ENCODE assay signal across 1 cellular context in genomic region chr10:97664282-97664850, GRCh38.
A peak's percentile ranks its signal among the peaks of the same experiment; 100 is the strongest.
TF ChIP-seq lines count a peak whose summit lies in the region.

No MANE protein-coding gene starts in this region.

TF ChIP-seq in K562, 482 proteins besides CTCF, POLR2A, EP300 and RAD21 (continues in another document):
- TF ChIP-seq U2AF2 (optimal IDR thresholded peaks at IDR 0.05; ENCODE audit: low read depth, low read length) = no peak
- TF ChIP-seq RFX5 (IDR thresholded peaks at IDR 0.05; ENCODE audit: low read depth, low read length) = no peak
- no peak for TF ChIP-seq SMAD3 (CRISPR knock-in tag; conservative IDR thresholded peaks at IDR 0.05)
- TF ChIP-seq HDAC8 (tag; IDR thresholded peaks at IDR 0.05) = no peak
- TF ChIP-seq AFF4 (CRISPR knock-in tag; IDR thresholded peaks at IDR 0.05) = no peak
- TF ChIP-seq, protein P1, sequence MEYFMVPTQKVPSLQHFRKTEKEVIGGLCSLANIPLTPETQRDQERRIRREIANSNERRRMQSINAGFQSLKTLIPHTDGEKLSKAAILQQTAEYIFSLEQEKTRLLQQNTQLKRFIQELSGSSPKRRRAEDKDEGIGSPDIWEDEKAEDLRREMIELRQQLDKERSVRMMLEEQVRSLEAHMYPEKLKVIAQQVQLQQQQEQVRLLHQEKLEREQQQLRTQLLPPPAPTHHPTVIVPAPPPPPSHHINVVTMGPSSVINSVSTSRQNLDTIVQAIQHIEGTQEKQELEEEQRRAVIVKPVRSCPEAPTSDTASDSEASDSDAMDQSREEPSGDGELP (CRISPR knock-in tag; IDR thresholded peaks at IDR 0.05; ENCODE audit: borderline replicate concordance) = peak; percentile 57; the same call in 1 of the 2 replicates
- TF ChIP-seq, protein P2, sequence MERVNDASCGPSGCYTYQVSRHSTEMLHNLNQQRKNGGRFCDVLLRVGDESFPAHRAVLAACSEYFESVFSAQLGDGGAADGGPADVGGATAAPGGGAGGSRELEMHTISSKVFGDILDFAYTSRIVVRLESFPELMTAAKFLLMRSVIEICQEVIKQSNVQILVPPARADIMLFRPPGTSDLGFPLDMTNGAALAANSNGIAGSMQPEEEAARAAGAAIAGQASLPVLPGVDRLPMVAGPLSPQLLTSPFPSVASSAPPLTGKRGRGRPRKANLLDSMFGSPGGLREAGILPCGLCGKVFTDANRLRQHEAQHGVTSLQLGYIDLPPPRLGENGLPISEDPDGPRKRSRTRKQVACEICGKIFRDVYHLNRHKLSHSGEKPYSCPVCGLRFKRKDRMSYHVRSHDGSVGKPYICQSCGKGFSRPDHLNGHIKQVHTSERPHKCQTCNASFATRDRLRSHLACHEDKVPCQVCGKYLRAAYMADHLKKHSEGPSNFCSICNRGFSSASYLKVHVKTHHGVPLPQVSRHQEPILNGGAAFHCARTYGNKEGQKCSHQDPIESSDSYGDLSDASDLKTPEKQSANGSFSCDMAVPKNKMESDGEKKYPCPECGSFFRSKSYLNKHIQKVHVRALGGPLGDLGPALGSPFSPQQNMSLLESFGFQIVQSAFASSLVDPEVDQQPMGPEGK (CRISPR knock-in tag; IDR thresholded peaks at IDR 0.05; ENCODE audit: borderline replicate concordance) = no peak
- TF ChIP-seq, protein P3, sequence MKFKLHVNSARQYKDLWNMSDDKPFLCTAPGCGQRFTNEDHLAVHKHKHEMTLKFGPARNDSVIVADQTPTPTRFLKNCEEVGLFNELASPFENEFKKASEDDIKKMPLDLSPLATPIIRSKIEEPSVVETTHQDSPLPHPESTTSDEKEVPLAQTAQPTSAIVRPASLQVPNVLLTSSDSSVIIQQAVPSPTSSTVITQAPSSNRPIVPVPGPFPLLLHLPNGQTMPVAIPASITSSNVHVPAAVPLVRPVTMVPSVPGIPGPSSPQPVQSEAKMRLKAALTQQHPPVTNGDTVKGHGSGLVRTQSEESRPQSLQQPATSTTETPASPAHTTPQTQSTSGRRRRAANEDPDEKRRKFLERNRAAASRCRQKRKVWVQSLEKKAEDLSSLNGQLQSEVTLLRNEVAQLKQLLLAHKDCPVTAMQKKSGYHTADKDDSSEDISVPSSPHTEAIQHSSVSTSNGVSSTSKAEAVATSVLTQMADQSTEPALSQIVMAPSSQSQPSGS (CRISPR knock-in tag; IDR thresholded peaks at IDR 0.05) = no peak
- peak; percentile 32 to 79; a peak in 2 of 4 replicates for TF ChIP-seq ARNT (IDR thresholded peaks at IDR 0.05)
- TF ChIP-seq ZBTB2 (IDR thresholded peaks at IDR 0.05) = peak; percentile 53; the same call in 1 of the 2 replicates
- TF ChIP-seq, protein P4, sequence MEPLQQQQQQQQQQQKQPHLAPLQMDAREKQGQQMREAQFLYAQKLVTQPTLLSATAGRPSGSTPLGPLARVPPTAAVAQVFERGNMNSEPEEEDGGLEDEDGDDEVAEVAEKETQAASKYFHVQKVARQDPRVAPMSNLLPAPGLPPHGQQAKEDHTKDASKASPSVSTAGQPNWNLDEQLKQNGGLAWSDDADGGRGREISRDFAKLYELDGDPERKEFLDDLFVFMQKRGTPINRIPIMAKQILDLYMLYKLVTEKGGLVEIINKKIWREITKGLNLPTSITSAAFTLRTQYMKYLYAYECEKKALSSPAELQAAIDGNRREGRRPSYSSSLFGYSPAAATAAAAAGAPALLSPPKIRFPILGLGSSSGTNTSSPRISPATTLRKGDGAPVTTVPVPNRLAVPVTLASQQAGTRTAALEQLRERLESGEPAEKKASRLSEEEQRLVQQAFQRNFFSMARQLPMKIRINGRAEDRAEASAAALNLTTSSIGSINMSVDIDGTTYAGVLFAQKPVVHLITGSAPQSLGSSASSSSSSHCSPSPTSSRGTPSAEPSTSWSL (CRISPR knock-in tag; IDR thresholded peaks at IDR 0.05; ENCODE audit: borderline replicate concordance) = no peak
- TF ChIP-seq SAP30 (IDR thresholded peaks at IDR 0.05; ENCODE audit: borderline replicate concordance, insufficient read depth, low read depth, low read length, poor library complexity, severe bottlenecking) = no peak
- TF ChIP-seq, protein P5, sequence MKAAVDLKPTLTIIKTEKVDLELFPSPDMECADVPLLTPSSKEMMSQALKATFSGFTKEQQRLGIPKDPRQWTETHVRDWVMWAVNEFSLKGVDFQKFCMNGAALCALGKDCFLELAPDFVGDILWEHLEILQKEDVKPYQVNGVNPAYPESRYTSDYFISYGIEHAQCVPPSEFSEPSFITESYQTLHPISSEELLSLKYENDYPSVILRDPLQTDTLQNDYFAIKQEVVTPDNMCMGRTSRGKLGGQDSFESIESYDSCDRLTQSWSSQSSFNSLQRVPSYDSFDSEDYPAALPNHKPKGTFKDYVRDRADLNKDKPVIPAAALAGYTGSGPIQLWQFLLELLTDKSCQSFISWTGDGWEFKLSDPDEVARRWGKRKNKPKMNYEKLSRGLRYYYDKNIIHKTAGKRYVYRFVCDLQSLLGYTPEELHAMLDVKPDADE (conservative IDR thresholded peaks at IDR 0.05; ENCODE audit: control insufficient read depth, low read depth, low read length) = no peak
- no peak for TF ChIP-seq ZNF121 (CRISPR knock-in tag; conservative IDR thresholded peaks at IDR 0.05)
- TF ChIP-seq, protein P6, sequence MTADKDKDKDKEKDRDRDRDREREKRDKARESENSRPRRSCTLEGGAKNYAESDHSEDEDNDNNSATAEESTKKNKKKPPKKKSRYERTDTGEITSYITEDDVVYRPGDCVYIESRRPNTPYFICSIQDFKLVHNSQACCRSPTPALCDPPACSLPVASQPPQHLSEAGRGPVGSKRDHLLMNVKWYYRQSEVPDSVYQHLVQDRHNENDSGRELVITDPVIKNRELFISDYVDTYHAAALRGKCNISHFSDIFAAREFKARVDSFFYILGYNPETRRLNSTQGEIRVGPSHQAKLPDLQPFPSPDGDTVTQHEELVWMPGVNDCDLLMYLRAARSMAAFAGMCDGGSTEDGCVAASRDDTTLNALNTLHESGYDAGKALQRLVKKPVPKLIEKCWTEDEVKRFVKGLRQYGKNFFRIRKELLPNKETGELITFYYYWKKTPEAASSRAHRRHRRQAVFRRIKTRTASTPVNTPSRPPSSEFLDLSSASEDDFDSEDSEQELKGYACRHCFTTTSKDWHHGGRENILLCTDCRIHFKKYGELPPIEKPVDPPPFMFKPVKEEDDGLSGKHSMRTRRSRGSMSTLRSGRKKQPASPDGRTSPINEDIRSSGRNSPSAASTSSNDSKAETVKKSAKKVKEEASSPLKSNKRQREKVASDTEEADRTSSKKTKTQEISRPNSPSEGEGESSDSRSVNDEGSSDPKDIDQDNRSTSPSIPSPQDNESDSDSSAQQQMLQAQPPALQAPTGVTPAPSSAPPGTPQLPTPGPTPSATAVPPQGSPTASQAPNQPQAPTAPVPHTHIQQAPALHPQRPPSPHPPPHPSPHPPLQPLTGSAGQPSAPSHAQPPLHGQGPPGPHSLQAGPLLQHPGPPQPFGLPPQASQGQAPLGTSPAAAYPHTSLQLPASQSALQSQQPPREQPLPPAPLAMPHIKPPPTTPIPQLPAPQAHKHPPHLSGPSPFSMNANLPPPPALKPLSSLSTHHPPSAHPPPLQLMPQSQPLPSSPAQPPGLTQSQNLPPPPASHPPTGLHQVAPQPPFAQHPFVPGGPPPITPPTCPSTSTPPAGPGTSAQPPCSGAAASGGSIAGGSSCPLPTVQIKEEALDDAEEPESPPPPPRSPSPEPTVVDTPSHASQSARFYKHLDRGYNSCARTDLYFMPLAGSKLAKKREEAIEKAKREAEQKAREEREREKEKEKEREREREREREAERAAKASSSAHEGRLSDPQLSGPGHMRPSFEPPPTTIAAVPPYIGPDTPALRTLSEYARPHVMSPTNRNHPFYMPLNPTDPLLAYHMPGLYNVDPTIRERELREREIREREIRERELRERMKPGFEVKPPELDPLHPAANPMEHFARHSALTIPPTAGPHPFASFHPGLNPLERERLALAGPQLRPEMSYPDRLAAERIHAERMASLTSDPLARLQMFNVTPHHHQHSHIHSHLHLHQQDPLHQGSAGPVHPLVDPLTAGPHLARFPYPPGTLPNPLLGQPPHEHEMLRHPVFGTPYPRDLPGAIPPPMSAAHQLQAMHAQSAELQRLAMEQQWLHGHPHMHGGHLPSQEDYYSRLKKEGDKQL (CRISPR knock-in tag; IDR thresholded peaks at IDR 0.05; ENCODE audit: borderline replicate concordance) = no peak
- no peak for TF ChIP-seq ESRRB (CRISPR knock-in tag; IDR thresholded peaks at IDR 0.05; ENCODE audit: borderline replicate concordance)
- no peak for TF ChIP-seq SRSF7 (optimal IDR thresholded peaks at IDR 0.05; ENCODE audit: low read depth, low read length)
- 0 out of 2 replicates have a peak, but pooled peaks have one; percentile 45 for TF ChIP-seq ZNF644 (tag; IDR thresholded peaks at IDR 0.05; ENCODE audit: low read depth)
- no peak for TF ChIP-seq KAT2B (IDR thresholded peaks at IDR 0.05; ENCODE audit: low read depth, low read length)
- no peak for TF ChIP-seq CHD2 (IDR thresholded peaks at IDR 0.05; ENCODE audit: low read depth, low read length)
- TF ChIP-seq PREB (CRISPR knock-in tag; IDR thresholded peaks at IDR 0.05) = no peak
- TF ChIP-seq, protein P7, sequence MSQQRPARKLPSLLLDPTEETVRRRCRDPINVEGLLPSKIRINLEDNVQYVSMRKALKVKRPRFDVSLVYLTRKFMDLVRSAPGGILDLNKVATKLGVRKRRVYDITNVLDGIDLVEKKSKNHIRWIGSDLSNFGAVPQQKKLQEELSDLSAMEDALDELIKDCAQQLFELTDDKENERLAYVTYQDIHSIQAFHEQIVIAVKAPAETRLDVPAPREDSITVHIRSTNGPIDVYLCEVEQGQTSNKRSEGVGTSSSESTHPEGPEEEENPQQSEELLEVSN (IDR thresholded peaks at IDR 0.05; ENCODE audit: borderline replicate concordance in 1 of 2, extremely low read depth in 1 of 2, insufficient read depth in 1 of 2, insufficient read length in 1 of 2, low read depth in 1 of 2, low read length in 1 of 2, poor library complexity in 1 of 2, severe bottlenecking in 1 of 2) = no peak
- TF ChIP-seq USF2 (CRISPR knock-in tag; IDR thresholded peaks at IDR 0.05) = no peak
- TF ChIP-seq CREBBP (IDR thresholded peaks at IDR 0.05; ENCODE audit: low read depth, low read length) = no peak
- TF ChIP-seq MTA2 (IDR thresholded peaks at IDR 0.05; ENCODE audit: low read depth) = peak; percentile 86
- no peak for TF ChIP-seq MITF (IDR thresholded peaks at IDR 0.05)
- TF ChIP-seq ZFP1 (CRISPR knock-in tag; IDR thresholded peaks at IDR 0.05) = no peak
- TF ChIP-seq PURB (CRISPR knock-in tag; IDR thresholded peaks at IDR 0.05; ENCODE audit: low read depth) = no peak
- TF ChIP-seq BACH1 (tag; IDR thresholded peaks at IDR 0.05) = no peak
- TF ChIP-seq SMARCE1 (IDR thresholded peaks at IDR 0.05) = peak; percentile 93
- TF ChIP-seq, protein P8, sequence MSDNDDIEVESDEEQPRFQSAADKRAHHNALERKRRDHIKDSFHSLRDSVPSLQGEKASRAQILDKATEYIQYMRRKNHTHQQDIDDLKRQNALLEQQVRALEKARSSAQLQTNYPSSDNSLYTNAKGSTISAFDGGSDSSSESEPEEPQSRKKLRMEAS (CRISPR knock-in tag; IDR thresholded peaks at IDR 0.05) = no peak
